ENCODE assay signal across 27 cellular contexts in genomic region chr7:129361771-129362170, GRCh38.
"Had no signal": no experiment of that assay in that cellular context is flagged by ENCODE, and none has a peak within 500 bp of the region (broad histone marks: within the 10 kb centered on the region; RNA-seq: fewer than 3 reads in every experiment).

No MANE protein-coding gene starts in this region.

- ATAC-seq: stimulated activated effector memory CD8-positive, alpha-beta T cell treated with anti-CD3 and anti-CD28 coated beads, Interleukin-12 subunit alpha, Interleukin-12 subunit beta, amount 100 ng/mL, for 72 hours; stimulated activated memory B cell treated with anti-CD40 and anti-IgM and Interleukin-4, amounts not matched to agents 10 μg/mL and 1 μg/mL and 100 μg/mL, for 72 hours; stimulated activated naive B cell treated with anti-CD40 and anti-IgM and Interleukin-4, amounts not matched to agents 10 μg/mL and 1 μg/mL and 100 μg/mL, for 72 hours; stimulated activated naive CD8-positive, alpha-beta T cell treated with anti-CD3 and anti-CD28 coated beads, Interleukin-15, amount 100 ng/mL, for 72 hours; stimulated activated naive CD8-positive, alpha-beta T cell treated with anti-CD3 and anti-CD28 coated beads, Interleukin-15, Interleukin-2, amounts not matched to agents 100 U/mL and 50 U/mL, for 24 hours; upper lobe of right lung had no signal

- H3K27me3 Mint-ChIP-seq: stimulated activated memory B cell treated with anti-CD40 and anti-IgM and Interleukin-4, amounts not matched to agents 10 μg/mL and 1 μg/mL and 100 μg/mL, for 72 hours; stimulated activated naive B cell treated with anti-CD40 and anti-IgM and Interleukin-4, amounts not matched to agents 10 μg/mL and 1 μg/mL and 100 μg/mL, for 72 hours; stimulated activated naive CD8-positive, alpha-beta T cell treated with anti-CD3 and anti-CD28 coated beads, Interleukin-15, amount 100 ng/mL, for 72 hours; stimulated activated naive CD8-positive, alpha-beta T cell treated with anti-CD3 and anti-CD28 coated beads, Interleukin-15, Interleukin-2, amounts not matched to agents 100 ng/mL and 50 ng/mL, for 24 hours; type B pancreatic cell had no signal

- FAIRE-seq: urothelium cell line had no signal

- H3K36me3 ChIP-seq: stomach, suprapubic skin, thoracic aorta, thyroid gland, tibial artery, tibial nerve, upper lobe of left lung, upper lobe of right lung, uterus, vagina had no signal

- H3K27ac Mint-ChIP-seq: stimulated activated effector memory CD8-positive, alpha-beta T cell treated with anti-CD3 and anti-CD28 coated beads, Interleukin-12 subunit alpha, Interleukin-12 subunit beta, amount 100 ng/mL, for 72 hours; stimulated activated memory B cell treated with anti-CD40 and anti-IgM and Interleukin-4, amounts not matched to agents 10 μg/mL and 1 μg/mL and 100 μg/mL, for 72 hours; stimulated activated naive B cell treated with anti-CD40 and anti-IgM and Interleukin-4, amounts not matched to agents 10 μg/mL and 1 μg/mL and 100 μg/mL, for 72 hours; stimulated activated naive CD8-positive, alpha-beta T cell treated with anti-CD3 and anti-CD28 coated beads, Interleukin-15, amount 100 ng/mL, for 72 hours; stimulated activated naive CD8-positive, alpha-beta T cell treated with anti-CD3 and anti-CD28 coated beads, Interleukin-15, Interleukin-2, amounts not matched to agents 100 ng/mL and 50 ng/mL, for 24 hours; type B pancreatic cell had no signal

- H3K4me1 ChIP-seq: suprapubic skin, testis, thyroid gland, tibial artery, tibial nerve, upper lobe of right lung, uterus, vagina had no signal

- H3K4me1 Mint-ChIP-seq: stimulated activated memory B cell treated with anti-CD40 and anti-IgM and Interleukin-4, amounts not matched to agents 10 μg/mL and 1 μg/mL and 100 μg/mL, for 72 hours had no signal

- H3K27ac ChIP-seq: stomach, suprapubic skin, testis, thoracic aorta, thyroid gland, tibial artery, tibial nerve, upper lobe of left lung, upper lobe of right lung, uterus, vagina had no signal

- H3K36me3 Mint-ChIP-seq: stimulated activated effector memory CD8-positive, alpha-beta T cell treated with anti-CD3 and anti-CD28 coated beads, Interleukin-12 subunit alpha, Interleukin-12 subunit beta, amount 100 ng/mL, for 72 hours; stimulated activated memory B cell treated with anti-CD40 and anti-IgM and Interleukin-4, amounts not matched to agents 10 μg/mL and 1 μg/mL and 100 μg/mL, for 72 hours; stimulated activated naive B cell treated with anti-CD40 and anti-IgM and Interleukin-4, amounts not matched to agents 10 μg/mL and 1 μg/mL and 100 μg/mL, for 72 hours had no signal

- H3K9me3 Mint-ChIP-seq: stimulated activated effector memory CD8-positive, alpha-beta T cell treated with anti-CD3 and anti-CD28 coated beads, Interleukin-12 subunit alpha, Interleukin-12 subunit beta, amount 100 ng/mL, for 72 hours; stimulated activated memory B cell treated with anti-CD40 and anti-IgM and Interleukin-4, amounts not matched to agents 10 μg/mL and 1 μg/mL and 100 μg/mL, for 72 hours; stimulated activated naive B cell treated with anti-CD40 and anti-IgM and Interleukin-4, amounts not matched to agents 10 μg/mL and 1 μg/mL and 100 μg/mL, for 72 hours; stimulated activated naive CD8-positive, alpha-beta T cell treated with anti-CD3 and anti-CD28 coated beads, Interleukin-15, amount 100 ng/mL, for 72 hours; stimulated activated naive CD8-positive, alpha-beta T cell treated with anti-CD3 and anti-CD28 coated beads, Interleukin-15, Interleukin-2, amounts not matched to agents 100 ng/mL and 50 ng/mL, for 24 hours; type B pancreatic cell had no signal

- H3K9me3 ChIP-seq: stomach, suprapubic skin, testis, thoracic aorta, thyroid gland, tibial artery, tibial nerve, upper lobe of left lung, upper lobe of right lung, uterus, vagina had no signal

- H3K27me3 ChIP-seq: stomach, suprapubic skin, testis, thyroid gland, tibial artery, tibial nerve, upper lobe of left lung, upper lobe of right lung, uterus, vagina had no signal

- H3K4me3 Mint-ChIP-seq: stimulated activated effector memory CD8-positive, alpha-beta T cell treated with anti-CD3 and anti-CD28 coated beads, Interleukin-12 subunit alpha, Interleukin-12 subunit beta, amount 100 ng/mL, for 72 hours; stimulated activated memory B cell treated with anti-CD40 and anti-IgM and Interleukin-4, amounts not matched to agents 10 μg/mL and 1 μg/mL and 100 μg/mL, for 72 hours; stimulated activated naive B cell treated with anti-CD40 and anti-IgM and Interleukin-4, amounts not matched to agents 10 μg/mL and 1 μg/mL and 100 μg/mL, for 72 hours; stimulated activated naive CD8-positive, alpha-beta T cell treated with anti-CD3 and anti-CD28 coated beads, Interleukin-15, amount 100 ng/mL, for 72 hours; stimulated activated naive CD8-positive, alpha-beta T cell treated with anti-CD3 and anti-CD28 coated beads, Interleukin-15, Interleukin-2, amounts not matched to agents 100 ng/mL and 50 ng/mL, for 24 hours; type B pancreatic cell had no signal

- DNase-seq: stimulated activated CD4-positive, alpha-beta T cell treated with anti-CD3 and anti-CD28 coated beads, Interleukin-2, amount 100 ng/mL, for 48 hours; stimulated activated CD4-positive, alpha-beta T cell treated with anti-CD3 and anti-CD28 coated beads, Interleukin-4, amount 100 ng/mL, for 1 hour; stimulated activated CD4-positive, alpha-beta T cell treated with anti-CD3 and anti-CD28 coated beads, Interleukin-4, amount 100 ng/mL, for 24 hours; stimulated activated CD4-positive, alpha-beta T cell treated with anti-CD3 and anti-CD28 coated beads, Interleukin-4, amount 100 ng/mL, for 4 hours; stimulated activated CD8-positive, alpha-beta memory T cell treated with anti-CD3 and anti-CD28 coated beads, Interleukin-4, amount 100 ng/mL, for 48 hours; stimulated activated naive B cell treated with anti-CD40 and anti-IgM and Interleukin-4, amounts not matched to agents 10 μg/mL and 1 μg/mL and 100 μg/mL, for 72 hours; stimulated activated naive CD4-positive, alpha-beta T cell; stimulated activated naive CD4-positive, alpha-beta T cell treated with Interleukin-2 at 50 U/mL for 16 hours; stimulated activated naive CD8-positive, alpha-beta T cell treated with anti-CD3 and anti-CD28 coated beads, Interleukin-15, amount 100 ng/mL, for 72 hours; stimulated activated naive CD8-positive, alpha-beta T cell treated with anti-CD3 and anti-CD28 coated beads, Interleukin-15, Interleukin-2, amounts not matched to agents 100 U/mL and 50 U/mL, for 24 hours; stomach; substantia nigra; testis; thyroid gland; tibial artery; upper lobe of left lung; upper lobe of right lung; uterus had no signal

- H3K4me3 ChIP-seq: stomach, suprapubic skin, testis, thoracic aorta, thyroid gland, tibial artery, tibial nerve, upper lobe of left lung, upper lobe of right lung, uterus, vagina had no signal
